In genomic region chr1:154990276-154990675, GRCh38 we compare ENCODE assay signal across 21 cellular contexts. TPM values are rescaled to one million over a fixed set of nuclear protein-coding genes. Genes with fewer than 3 reads are reported as not detected.
"Had no signal": no experiment of that assay in that cellular context is flagged by ENCODE, and none has a peak within 500 bp of the region (broad histone marks: within the 10 kb centered on the region; RNA-seq: fewer than 3 reads in every experiment).

No MANE protein-coding gene starts in this region.

- H3K36me3 ChIP-seq: breast epithelium, ovary had no signal

- H3K9me3 ChIP-seq: adrenal gland, breast epithelium, left ventricle myocardium inferior, ovary, thoracic aorta, upper lobe of left lung had no signal

- ATAC-seq: naive thymus-derived CD4-positive, alpha-beta T cell; sciatic nerve; stimulated activated memory B cell treated with anti-CD40 and anti-IgM and Interleukin-4, amounts not matched to agents 10 μg/mL and 1 μg/mL and 100 μg/mL, for 72 hours had no signal

- H3K27ac ChIP-seq: adrenal gland, breast epithelium, left ventricle myocardium inferior, ovary, thoracic aorta, upper lobe of left lung had no signal

- H3K4me3 ChIP-seq: adrenal gland, breast epithelium, left ventricle myocardium inferior, ovary, smooth muscle cell, thoracic aorta, upper lobe of left lung had no signal

- H3K27ac Mint-ChIP-seq: memory B cell; naive thymus-derived CD4-positive, alpha-beta T cell; stimulated activated memory B cell treated with anti-CD40 and anti-IgM and Interleukin-4, amounts not matched to agents 10 μg/mL and 1 μg/mL and 100 μg/mL, for 72 hours had no signal

- FAIRE-seq: astrocyte, endometrium, frontal cortex had no signal

- H3K27me3 ChIP-seq: adrenal gland, breast epithelium, ovary, upper lobe of left lung had no signal

- H3K27me3 Mint-ChIP-seq: activated naive CD4-positive, alpha-beta T cell treated with anti-CD3 and anti-CD28 coated beads, Interleukin-2, amount 50 U/mL, for 24 hours; memory B cell; naive thymus-derived CD4-positive, alpha-beta T cell; stimulated activated memory B cell treated with anti-CD40 and anti-IgM and Interleukin-4, amounts not matched to agents 10 μg/mL and 1 μg/mL and 100 μg/mL, for 72 hours had no signal

- H3K4me1 ChIP-seq: adrenal gland, breast epithelium had no signal

- H3K4me3 Mint-ChIP-seq: activated naive CD4-positive, alpha-beta T cell treated with anti-CD3 and anti-CD28 coated beads, Interleukin-2, amount 50 U/mL, for 24 hours; memory B cell; stimulated activated memory B cell treated with anti-CD40 and anti-IgM and Interleukin-4, amounts not matched to agents 10 μg/mL and 1 μg/mL and 100 μg/mL, for 72 hours had no signal

- DNase-seq: activated CD4-positive, alpha-beta T cell treated with anti-CD3 and anti-CD28 coated beads, Interleukin-2, amount 50 U/mL, for 4 hours; activated gamma-delta T cell; adrenal gland; cortex of kidney; erythroblast; left ventricle myocardium inferior; naive thymus-derived CD4-positive, alpha-beta T cell; ovary; stimulated activated CD4-positive, alpha-beta T cell treated with anti-CD3 and anti-CD28 coated beads, Interleukin-4, amount 100 ng/mL, for 24 hours; upper lobe of left lung had no signal

RNA-seq across cellular contexts. Expression of gene LENEP, which starts 3.1 kb away (rescaled TPM):
- total RNA-seq: adrenal gland, astrocyte, breast epithelium, left ventricle myocardium inferior, mucosa of gallbladder, ovary, sciatic nerve, smooth muscle cell, thoracic aorta had no signal
- polyA plus RNA-seq: adrenal gland; naive thymus-derived CD4-positive, alpha-beta T cell; ovary; smooth muscle cell had no signal
